In the genomic region with DNA sequence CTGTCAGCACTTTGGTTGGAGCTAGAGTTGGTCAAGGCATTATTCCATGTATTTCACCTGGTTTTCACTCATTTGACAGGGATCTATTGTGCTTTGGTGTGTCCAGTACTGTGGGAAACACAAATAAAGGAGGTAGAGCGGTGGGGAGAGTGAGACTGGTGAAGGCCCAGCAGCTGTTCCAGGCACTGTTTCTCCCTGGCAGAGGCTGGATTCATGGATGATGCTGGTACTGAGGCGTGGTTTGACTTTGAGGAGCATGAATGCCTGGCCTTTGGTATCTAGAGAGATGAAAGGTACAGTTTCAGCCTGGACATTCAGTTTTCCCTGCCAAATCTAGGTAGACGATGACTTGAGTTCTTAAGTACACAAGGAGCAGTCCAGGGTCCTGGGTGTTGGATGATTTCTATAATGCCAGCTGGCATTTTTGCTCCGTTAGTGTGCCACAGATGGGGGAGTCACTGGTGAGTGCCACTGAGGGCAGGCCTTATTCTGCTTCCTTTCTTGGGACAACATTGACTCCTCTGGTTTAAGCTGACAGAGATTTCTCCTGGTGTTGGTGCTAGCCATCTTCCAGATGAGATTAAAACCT, we compare ENCODE assay signal across 27 cellular contexts.
DNase-seq lines count a peak whose midpoint lies in the region; ATAC-seq and TF ChIP-seq lines count a peak whose summit lies in the region.
"Had no signal": no experiment of that assay in that cellular context is flagged by ENCODE, and none has a peak within 500 bp of the region (broad histone marks: within the 10 kb centered on the region; RNA-seq: fewer than 3 reads in every experiment).

No MANE protein-coding gene starts in this region.

- no peaks in the 10 kb centered on the region for H3K79me2 ChIP-seq in smooth muscle cell (ENCODE audit: low read depth)
- H3K79me2 ChIP-seq: parathyroid adenoma had no signal

- CTCF ChIA-PET in activated CD8-positive, alpha-beta T cell treated with anti-CD3 and anti-CD28 coated beads for 36 hours (lab: Charles Lee), result no interaction called here

- TF ChIP-seq CTCF in epithelial cell of esophagus (IDR thresholded peaks at IDR 0.05; ENCODE audit: insufficient read depth, low read depth, low read length, missing control alignments) (no peak), smooth muscle cell (IDR thresholded peaks at IDR 0.05; ENCODE audit: borderline replicate concordance, insufficient read depth, poor library complexity, severe bottlenecking) (no peak)
- no peak for TF ChIP-seq CTCF in activated CD8-positive, alpha-beta T cell treated with anti-CD3 and anti-CD28 coated beads for 36 hours (IDR thresholded peaks at IDR 0.05)

- peaks cover 8% of the 10 kb centered on the region for H3F3A ChIP-seq in smooth muscle cell (ENCODE audit: low read depth)

- peak overlapping the region; percentile 35 to 70 for H3K27ac Mint-ChIP-seq in natural killer cell treated with Interleukin-12 subunit alpha and Interleukin-12 subunit beta and Interleukin-15 and Interleukin-18, amount 100 ng/mL, for 72 hours
- H3K27ac Mint-ChIP-seq in activated CD8-positive, alpha-beta T cell treated with anti-CD3 and anti-CD28 coated beads for 36 hours, result no peak overlapping the region
- H3K27ac Mint-ChIP-seq: activated CD4-positive, alpha-beta T cell treated with anti-CD3 and anti-CD28 coated beads, Interleukin-2, amount 10 ng/mL, durations not matched to agents 24 days and 14 days; CD4-positive, alpha-beta memory T cell; effector memory CD8-positive, alpha-beta T cell; naive thymus-derived CD4-positive, alpha-beta T cell had no signal

- H3K36me3 Mint-ChIP-seq in natural killer cell treated with Interleukin-12 subunit alpha and Interleukin-12 subunit beta and Interleukin-15 and Interleukin-18, amount 100 ng/mL, for 72 hours, result no peaks in the 10 kb centered on the region
- no peaks in the 10 kb centered on the region for H3K36me3 Mint-ChIP-seq in activated CD8-positive, alpha-beta T cell treated with anti-CD3 and anti-CD28 coated beads for 36 hours (ENCODE audit: low read depth)
- H3K36me3 Mint-ChIP-seq: naive thymus-derived CD4-positive, alpha-beta T cell had no signal

- no peaks in the 10 kb centered on the region for H3K27me3 ChIP-seq in smooth muscle cell (ENCODE audit: low read depth)
- H3K27me3 ChIP-seq: brain microvascular endothelial cell, right lobe of liver had no signal

- intact Hi-C loops in activated CD8-positive, alpha-beta T cell treated with anti-CD3 and anti-CD28 coated beads for 36 hours (cut with micrococcal nuclease), result no loop called here

- POLR2A ChIA-PET in activated CD8-positive, alpha-beta T cell treated with anti-CD3 and anti-CD28 coated beads for 36 hours (lab: Charles Lee), result no interaction called here

- no peaks in the 10 kb centered on the region for H3K27me3 Mint-ChIP-seq in natural killer cell treated with Interleukin-12 subunit alpha and Interleukin-12 subunit beta and Interleukin-15 and Interleukin-18, amount 100 ng/mL, for 72 hours
- no peaks in the 10 kb centered on the region for H3K27me3 Mint-ChIP-seq in activated CD8-positive, alpha-beta T cell treated with anti-CD3 and anti-CD28 coated beads for 36 hours
- H3K27me3 Mint-ChIP-seq: activated CD4-positive, alpha-beta T cell treated with anti-CD3 and anti-CD28 coated beads, Interleukin-2, amount 10 ng/mL, durations not matched to agents 24 days and 14 days; CD4-positive, alpha-beta memory T cell had no signal

- DNase-seq in NCI-H2171 treated with DMSO at 0.1 percent for 48 hours (lab: John Stamatoyannopoulos, UW) (peak; percentile 3), NCI-H2171 (lab: John Stamatoyannopoulos, UW) (no peak), epithelial cell of esophagus (ENCODE audit: low read depth) (peak; percentile 64), smooth muscle cell (lab: John Stamatoyannopoulos, UW; ENCODE audit: unreplicated experiment) (no peak), NCI-H1092 (lab: John Stamatoyannopoulos, UW) (no peak)
- no peak for DNase-seq in natural killer cell treated with Interleukin-12 subunit alpha and Interleukin-12 subunit beta and Interleukin-15 and Interleukin-18, amount 100 ng/mL, for 72 hours (ENCODE audit: low spot score)
- DNase-seq in central memory CD4-positive, alpha-beta T cell, result no peak
- DNase-seq in activated CD8-positive, alpha-beta T cell treated with anti-CD3 and anti-CD28 coated beads for 36 hours, result no peak
- DNase-seq: activated CD4-positive, alpha-beta T cell treated with anti-CD3 and anti-CD28 coated beads, Interleukin-2, amount 10 ng/mL, durations not matched to agents 24 days and 14 days; activated naive CD4-positive, alpha-beta T cell treated with Interleukin-2 at 50 U/mL for 16 hours; activated T-cell treated with anti-CD3 and anti-CD28 coated beads, Interleukin-2, amount 50 U/mL, for 48 hours; AML-193; CD4-positive, alpha-beta memory T cell; DMS 273 treated with DMSO at 0.1 percent for 48 hours; effector memory CD8-positive, alpha-beta T cell; KBM-7; left colon; naive thymus-derived CD4-positive, alpha-beta T cell; NCI-H1694; NCI-H524 treated with DMSO at 0.1 percent for 48 hours; right lobe of liver; stimulated activated CD4-positive, alpha-beta T cell treated with anti-CD3 and anti-CD28 coated beads, Interleukin-1b, Interleukin-23, amount 100 ng/mL, for 48 hours; T-helper 2 cell had no signal

- H3K4me1 Mint-ChIP-seq in natural killer cell treated with Interleukin-12 subunit alpha and Interleukin-12 subunit beta and Interleukin-15 and Interleukin-18, amount 100 ng/mL, for 72 hours (ENCODE audit: low read depth in 2 of 2), result peaks cover 25 to 40% of the 10 kb centered on the region in 2 donors
- no peaks in the 10 kb centered on the region for H3K4me1 Mint-ChIP-seq in activated CD8-positive, alpha-beta T cell treated with anti-CD3 and anti-CD28 coated beads for 36 hours (ENCODE audit: low read depth)
- H3K4me1 Mint-ChIP-seq: activated CD4-positive, alpha-beta T cell treated with anti-CD3 and anti-CD28 coated beads, Interleukin-2, amount 10 ng/mL, durations not matched to agents 24 days and 14 days had no signal

- no peak overlapping the region for H2AFZ ChIP-seq in smooth muscle cell (ENCODE audit: low read depth)
- H2AFZ ChIP-seq: parathyroid adenoma had no signal

- no peak overlapping the region for H3K4me3 ChIP-seq in epithelial cell of esophagus (ENCODE audit: low read length)
- H3K4me3 ChIP-seq in smooth muscle cell, result no peak overlapping the region
- H3K4me3 ChIP-seq: right lobe of liver, SK-N-MC had no signal

- H3K4me3 Mint-ChIP-seq in natural killer cell treated with Interleukin-12 subunit alpha and Interleukin-12 subunit beta and Interleukin-15 and Interleukin-18, amount 100 ng/mL, for 72 hours, result no peak overlapping the region
- no peak overlapping the region for H3K4me3 Mint-ChIP-seq in activated CD8-positive, alpha-beta T cell treated with anti-CD3 and anti-CD28 coated beads for 36 hours
- H3K4me3 Mint-ChIP-seq: activated CD4-positive, alpha-beta T cell treated with anti-CD3 and anti-CD28 coated beads, Interleukin-2, amount 10 ng/mL, durations not matched to agents 24 days and 14 days; CD4-positive, alpha-beta memory T cell; naive thymus-derived CD4-positive, alpha-beta T cell had no signal

- H3K4me2 ChIP-seq in smooth muscle cell, result no peak overlapping the region

- H3K9me3 ChIP-seq in smooth muscle cell (replicated peaks; ENCODE audit: low read depth), result no peaks in the 10 kb centered on the region
- H3K9me3 ChIP-seq: right lobe of liver had no signal

- no peak overlapping the region for H3K9ac ChIP-seq in smooth muscle cell (ENCODE audit: low read depth)
- H3K9ac ChIP-seq: parathyroid adenoma had no signal

- H3K36me3 ChIP-seq in smooth muscle cell (ENCODE audit: low read depth), result no peaks in the 10 kb centered on the region
- H3K36me3 ChIP-seq: brain microvascular endothelial cell, right lobe of liver had no signal

- peak overlapping the region; percentile 52 for H3K27ac ChIP-seq in smooth muscle cell (ENCODE audit: low read depth)
- H3K27ac ChIP-seq: 22Rv1, parathyroid adenoma, right lobe of liver, SK-N-MC had no signal

- no peaks in the 10 kb centered on the region for H3K4me1 ChIP-seq in smooth muscle cell (ENCODE audit: low read depth)
- H3K4me1 ChIP-seq: parathyroid adenoma, right lobe of liver had no signal

- no peaks in the 10 kb centered on the region for H4K20me1 ChIP-seq in smooth muscle cell (ENCODE audit: low read depth)

- WGBS in smooth muscle cell (ENCODE audit: low lambda C conversion rate), result 83% methylated on average over 4 of the region's 4 CpGs

- ATAC-seq in natural killer cell treated with Interleukin-12 subunit alpha and Interleukin-12 subunit beta and Interleukin-15 and Interleukin-18, amount 100 ng/mL, for 72 hours, result peak in 1 of 2 donors; percentile 13
- no peak for ATAC-seq in activated CD8-positive, alpha-beta T cell treated with anti-CD3 and anti-CD28 coated beads for 36 hours
- ATAC-seq: effector memory CD8-positive, alpha-beta T cell; naive thymus-derived CD4-positive, alpha-beta T cell had no signal

- H3K9me3 Mint-ChIP-seq in natural killer cell treated with Interleukin-12 subunit alpha and Interleukin-12 subunit beta and Interleukin-15 and Interleukin-18, amount 100 ng/mL, for 72 hours, result no peaks in the 10 kb centered on the region
- H3K9me3 Mint-ChIP-seq in activated CD8-positive, alpha-beta T cell treated with anti-CD3 and anti-CD28 coated beads for 36 hours, result peaks cover 2% of the 10 kb centered on the region
- H3K9me3 Mint-ChIP-seq: activated CD4-positive, alpha-beta T cell treated with anti-CD3 and anti-CD28 coated beads, Interleukin-2, amount 10 ng/mL, durations not matched to agents 24 days and 14 days had no signal

Comparison
In these comparisons a context has a peak if more than half of its experiments do, and no peak if none do; other contexts are left out.
1. DNase-seq: peak in NCI-H2171 treated with DMSO at 0.1 percent for 48 hours (single experiment) and epithelial cell of esophagus (single experiment); none in NCI-H2171 (single experiment), natural killer cell treated with Interleukin-12 subunit alpha and Interleukin-12 subunit beta and Interleukin-15 and Interleukin-18, amount 100 ng/mL, for 72 hours (single experiment), smooth muscle cell (single experiment), central memory CD4-positive, alpha-beta T cell (single experiment), activated CD8-positive, alpha-beta T cell treated with anti-CD3 and anti-CD28 coated beads for 36 hours (single experiment) and NCI-H1092 (single experiment).